In the genomic region with DNA sequence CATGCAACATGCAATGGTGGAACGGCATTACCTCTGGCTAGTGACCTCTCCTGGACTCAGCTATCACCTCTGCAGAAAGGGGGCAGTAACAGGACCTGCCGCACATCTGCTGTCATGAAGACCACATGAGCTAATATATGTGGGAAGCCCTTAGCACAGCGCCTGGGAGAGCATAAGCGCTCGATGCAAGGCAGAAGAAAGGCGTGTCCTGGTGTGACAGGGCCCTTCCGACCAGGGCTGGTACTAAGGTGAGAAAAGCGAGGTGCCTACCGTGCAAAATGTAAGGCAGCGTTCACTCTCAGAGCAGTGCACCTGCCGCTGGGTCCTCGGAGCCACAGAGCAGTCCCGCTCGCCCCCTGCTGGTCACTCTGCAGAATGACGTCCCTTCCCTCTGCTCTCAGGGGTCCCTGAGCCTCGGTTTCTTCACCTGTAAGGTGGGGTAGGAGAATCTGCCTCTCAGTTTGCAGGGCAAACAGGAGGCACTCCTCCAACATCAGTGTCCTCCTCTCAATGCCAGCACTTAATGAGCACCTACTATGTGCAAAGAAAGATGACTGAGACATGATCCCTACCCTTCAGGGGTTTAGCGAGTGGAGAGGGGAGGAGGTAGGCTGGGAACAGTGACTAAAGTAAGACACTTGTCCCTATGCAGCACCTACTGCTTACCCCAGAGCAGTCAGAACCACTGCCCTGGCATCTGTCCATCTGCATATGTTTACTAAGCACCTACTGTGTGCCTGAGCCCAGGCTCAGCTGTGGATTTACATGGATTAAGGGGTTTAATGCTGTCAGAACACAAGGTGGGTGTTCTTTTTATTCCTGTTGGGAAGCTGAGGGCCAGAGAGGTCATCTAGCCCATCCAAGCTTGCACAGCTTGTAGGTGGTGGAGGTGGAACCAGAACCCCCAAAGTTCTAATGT, we compare ENCODE assay signal across 1 cellular context.
TF ChIP-seq lines count a peak whose summit lies in the region.

No MANE protein-coding gene starts in this region.

TF ChIP-seq in HepG2, 621 proteins besides CTCF, POLR2A, EP300 and RAD21 (continued from another document):
- TF ChIP-seq, protein P1, sequence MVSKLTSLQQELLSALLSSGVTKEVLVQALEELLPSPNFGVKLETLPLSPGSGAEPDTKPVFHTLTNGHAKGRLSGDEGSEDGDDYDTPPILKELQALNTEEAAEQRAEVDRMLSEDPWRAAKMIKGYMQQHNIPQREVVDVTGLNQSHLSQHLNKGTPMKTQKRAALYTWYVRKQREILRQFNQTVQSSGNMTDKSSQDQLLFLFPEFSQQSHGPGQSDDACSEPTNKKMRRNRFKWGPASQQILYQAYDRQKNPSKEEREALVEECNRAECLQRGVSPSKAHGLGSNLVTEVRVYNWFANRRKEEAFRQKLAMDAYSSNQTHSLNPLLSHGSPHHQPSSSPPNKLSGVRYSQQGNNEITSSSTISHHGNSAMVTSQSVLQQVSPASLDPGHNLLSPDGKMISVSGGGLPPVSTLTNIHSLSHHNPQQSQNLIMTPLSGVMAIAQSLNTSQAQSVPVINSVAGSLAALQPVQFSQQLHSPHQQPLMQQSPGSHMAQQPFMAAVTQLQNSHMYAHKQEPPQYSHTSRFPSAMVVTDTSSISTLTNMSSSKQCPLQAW (CRISPR knock-in tag; IDR thresholded peaks at IDR 0.05) = peak; percentile 64
- no peak; the same call in 1 of the 2 replicates for TF ChIP-seq ZNF121 (CRISPR knock-in tag; IDR thresholded peaks at IDR 0.05)
- TF ChIP-seq ZNF629 (CRISPR knock-in tag; conservative IDR thresholded peaks at IDR 0.05) = peak; percentile 77; the same call in 1 of the 2 replicates
- 0 out of 2 replicates have a peak, but pooled peaks have one; percentile 27 for TF ChIP-seq ZKSCAN8 (CRISPR knock-in tag; IDR thresholded peaks at IDR 0.05; ENCODE audit: borderline replicate concordance)
- TF ChIP-seq JARID2 (CRISPR knock-in tag; IDR thresholded peaks at IDR 0.05; ENCODE audit: insufficient replicate concordance) = peak; percentile 85
- TF ChIP-seq ZNF329 (CRISPR knock-in tag; IDR thresholded peaks at IDR 0.05; ENCODE audit: low read depth) = peak; percentile 86
- 0 out of 2 replicates have a peak, but pooled peaks have one; percentile 17 for TF ChIP-seq BCL6 (CRISPR knock-in tag; IDR thresholded peaks at IDR 0.05)
- TF ChIP-seq MED8 (CRISPR knock-in tag; IDR thresholded peaks at IDR 0.05; ENCODE audit: insufficient replicate concordance) = no peak
- TF ChIP-seq, protein P2, sequence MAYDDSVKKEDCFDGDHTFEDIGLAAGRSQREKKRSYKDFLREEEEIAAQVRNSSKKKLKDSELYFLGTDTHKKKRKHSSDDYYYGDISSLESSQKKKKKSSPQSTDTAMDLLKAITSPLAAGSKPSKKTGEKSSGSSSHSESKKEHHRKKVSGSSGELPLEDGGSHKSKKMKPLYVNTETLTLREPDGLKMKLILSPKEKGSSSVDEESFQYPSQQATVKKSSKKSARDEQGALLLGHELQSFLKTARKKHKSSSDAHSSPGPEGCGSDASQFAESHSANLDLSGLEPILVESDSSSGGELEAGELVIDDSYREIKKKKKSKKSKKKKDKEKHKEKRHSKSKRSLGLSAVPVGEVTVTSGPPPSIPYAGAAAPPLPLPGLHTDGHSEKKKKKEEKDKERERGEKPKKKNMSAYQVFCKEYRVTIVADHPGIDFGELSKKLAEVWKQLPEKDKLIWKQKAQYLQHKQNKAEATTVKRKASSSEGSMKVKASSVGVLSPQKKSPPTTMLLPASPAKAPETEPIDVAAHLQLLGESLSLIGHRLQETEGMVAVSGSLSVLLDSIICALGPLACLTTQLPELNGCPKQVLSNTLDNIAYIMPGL (CRISPR knock-in tag; IDR thresholded peaks at IDR 0.05; ENCODE audit: borderline replicate concordance in 1 of 2, low read depth in 1 of 2) = peak; percentile 88 to 98
- TF ChIP-seq, protein P3, sequence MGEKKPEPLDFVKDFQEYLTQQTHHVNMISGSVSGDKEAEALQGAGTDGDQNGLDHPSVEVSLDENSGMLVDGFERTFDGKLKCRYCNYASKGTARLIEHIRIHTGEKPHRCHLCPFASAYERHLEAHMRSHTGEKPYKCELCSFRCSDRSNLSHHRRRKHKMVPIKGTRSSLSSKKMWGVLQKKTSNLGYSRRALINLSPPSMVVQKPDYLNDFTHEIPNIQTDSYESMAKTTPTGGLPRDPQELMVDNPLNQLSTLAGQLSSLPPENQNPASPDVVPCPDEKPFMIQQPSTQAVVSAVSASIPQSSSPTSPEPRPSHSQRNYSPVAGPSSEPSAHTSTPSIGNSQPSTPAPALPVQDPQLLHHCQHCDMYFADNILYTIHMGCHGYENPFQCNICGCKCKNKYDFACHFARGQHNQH (CRISPR knock-in tag; IDR thresholded peaks at IDR 0.05) = peak; percentile 82; the same call in 1 of the 2 replicates
- TF ChIP-seq ZNF607 (CRISPR knock-in tag; IDR thresholded peaks at IDR 0.05; ENCODE audit: borderline replicate concordance) = no peak
- 0 out of 2 replicates have a peak, but pooled peaks have one; percentile 20 for TF ChIP-seq POGZ (CRISPR knock-in tag; IDR thresholded peaks at IDR 0.05)
- TF ChIP-seq ZBTB38 (CRISPR knock-in tag; IDR thresholded peaks at IDR 0.05) = 0 out of 2 replicates have a peak, but pooled peaks have one; percentile 32
- TF ChIP-seq, protein P4, sequence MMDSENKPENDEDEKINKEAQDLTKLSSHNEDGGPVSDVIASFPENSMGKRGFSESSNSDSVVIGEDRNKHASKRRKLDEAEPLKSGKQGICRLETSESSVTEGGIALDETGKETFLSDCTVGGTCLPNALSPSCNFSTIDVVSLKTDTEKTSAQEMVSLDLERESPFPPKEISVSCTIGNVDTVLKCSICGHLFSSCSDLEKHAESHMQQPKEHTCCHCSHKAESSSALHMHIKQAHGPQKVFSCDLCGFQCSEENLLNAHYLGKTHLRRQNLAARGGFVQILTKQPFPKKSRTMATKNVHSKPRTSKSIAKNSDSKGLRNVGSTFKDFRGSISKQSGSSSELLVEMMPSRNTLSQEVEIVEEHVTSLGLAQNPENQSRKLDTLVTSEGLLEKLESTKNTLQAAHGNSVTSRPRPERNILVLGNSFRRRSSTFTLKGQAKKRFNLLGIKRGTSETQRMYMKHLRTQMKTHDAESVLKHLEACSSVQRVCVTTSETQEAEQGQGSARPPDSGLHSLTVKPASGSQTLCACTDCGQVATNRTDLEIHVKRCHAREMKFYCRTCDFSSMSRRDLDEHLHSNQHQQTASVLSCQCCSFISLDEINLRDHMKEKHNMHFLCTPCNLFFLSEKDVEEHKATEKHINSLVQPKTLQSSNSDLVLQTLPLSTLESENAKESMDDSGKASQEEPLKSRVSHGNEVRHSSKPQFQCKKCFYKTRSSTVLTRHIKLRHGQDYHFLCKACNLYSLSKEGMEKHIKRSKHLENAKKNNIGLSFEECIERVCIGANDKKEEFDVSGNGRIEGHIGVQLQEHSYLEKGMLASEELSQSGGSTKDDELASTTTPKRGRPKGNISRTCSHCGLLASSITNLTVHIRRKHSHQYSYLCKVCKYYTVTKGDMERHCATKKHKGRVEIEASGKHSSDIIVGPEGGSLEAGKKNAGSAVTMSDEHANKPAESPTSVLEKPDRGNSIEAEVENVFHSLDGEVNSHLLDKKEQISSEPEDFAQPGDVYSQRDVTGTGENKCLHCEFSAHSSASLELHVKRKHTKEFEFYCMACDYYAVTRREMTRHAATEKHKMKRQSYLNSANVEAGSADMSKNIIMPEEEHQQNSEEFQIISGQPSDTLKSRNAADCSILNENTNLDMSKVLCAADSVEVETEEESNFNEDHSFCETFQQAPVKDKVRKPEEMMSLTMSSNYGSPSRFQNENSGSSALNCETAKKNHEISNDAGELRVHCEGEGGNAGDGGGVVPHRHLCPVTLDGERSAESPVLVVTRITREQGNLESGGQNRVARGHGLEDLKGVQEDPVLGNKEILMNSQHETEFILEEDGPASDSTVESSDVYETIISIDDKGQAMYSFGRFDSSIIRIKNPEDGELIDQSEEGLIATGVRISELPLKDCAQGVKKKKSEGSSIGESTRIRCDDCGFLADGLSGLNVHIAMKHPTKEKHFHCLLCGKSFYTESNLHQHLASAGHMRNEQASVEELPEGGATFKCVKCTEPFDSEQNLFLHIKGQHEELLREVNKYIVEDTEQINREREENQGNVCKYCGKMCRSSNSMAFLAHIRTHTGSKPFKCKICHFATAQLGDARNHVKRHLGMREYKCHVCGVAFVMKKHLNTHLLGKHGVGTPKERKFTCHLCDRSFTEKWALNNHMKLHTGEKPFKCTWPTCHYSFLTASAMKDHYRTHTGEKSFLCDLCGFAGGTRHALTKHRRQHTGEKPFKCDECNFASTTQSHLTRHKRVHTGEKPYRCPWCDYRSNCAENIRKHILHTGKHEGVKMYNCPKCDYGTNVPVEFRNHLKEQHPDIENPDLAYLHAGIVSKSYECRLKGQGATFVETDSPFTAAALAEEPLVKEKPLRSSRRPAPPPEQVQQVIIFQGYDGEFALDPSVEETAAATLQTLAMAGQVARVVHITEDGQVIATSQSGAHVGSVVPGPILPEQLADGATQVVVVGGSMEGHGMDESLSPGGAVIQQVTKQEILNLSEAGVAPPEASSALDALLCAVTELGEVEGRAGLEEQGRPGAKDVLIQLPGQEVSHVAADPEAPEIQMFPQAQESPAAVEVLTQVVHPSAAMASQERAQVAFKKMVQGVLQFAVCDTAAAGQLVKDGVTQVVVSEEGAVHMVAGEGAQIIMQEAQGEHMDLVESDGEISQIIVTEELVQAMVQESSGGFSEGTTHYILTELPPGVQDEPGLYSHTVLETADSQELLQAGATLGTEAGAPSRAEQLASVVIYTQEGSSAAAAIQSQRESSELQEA (CRISPR knock-in tag; IDR thresholded peaks at IDR 0.05; ENCODE audit: not compliant biosample characterization) = peak; percentile 41
- no peak; the same call in 1 of the 2 replicates for TF ChIP-seq ZBTB21 (CRISPR knock-in tag; IDR thresholded peaks at IDR 0.05)
- TF ChIP-seq NPAS2 (CRISPR knock-in tag; IDR thresholded peaks at IDR 0.05; ENCODE audit: borderline replicate concordance) = no peak
- TF ChIP-seq RFX1 (IDR thresholded peaks at IDR 0.05) = no peak
- TF ChIP-seq GATA4 (IDR thresholded peaks at IDR 0.05; ENCODE audit: borderline replicate concordance, low read depth) = no peak
- TF ChIP-seq EEA1 (CRISPR knock-in tag; IDR thresholded peaks at IDR 0.05; ENCODE audit: borderline replicate concordance) = 0 out of 2 replicates have a peak, but pooled peaks have one; percentile 37
- TF ChIP-seq ASH2L (IDR thresholded peaks at IDR 0.05; ENCODE audit: insufficient read length, low read depth, low read length) = peak; percentile 63
- no peak for TF ChIP-seq NFYB (CRISPR knock-in tag; IDR thresholded peaks at IDR 0.05)
- TF ChIP-seq HCFC1 (IDR thresholded peaks at IDR 0.05; ENCODE audit: low read depth, low read length) = no peak
- TF ChIP-seq FOXA3 (CRISPR knock-in tag; IDR thresholded peaks at IDR 0.05) = peak; percentile 71; the same call in 1 of the 2 replicates
- TF ChIP-seq ZBTB1 (CRISPR knock-in tag; IDR thresholded peaks at IDR 0.05; ENCODE audit: borderline replicate concordance) = no peak
- TF ChIP-seq ZNF878 (CRISPR knock-in tag; IDR thresholded peaks at IDR 0.05) = no peak
- peak; percentile 68; the same call in 1 of the 2 replicates for TF ChIP-seq MIXL1 (CRISPR knock-in tag; IDR thresholded peaks at IDR 0.05)
- TF ChIP-seq DMAP1 (CRISPR knock-in tag; IDR thresholded peaks at IDR 0.05) = peak; percentile 50
- TF ChIP-seq ZFAT (CRISPR knock-in tag; conservative IDR thresholded peaks at IDR 0.05) = no peak
- 0 out of 2 replicates have a peak, but pooled peaks have one; percentile 12 for TF ChIP-seq RFX3 (CRISPR knock-in tag; IDR thresholded peaks at IDR 0.05)
- TF ChIP-seq, protein P5, sequence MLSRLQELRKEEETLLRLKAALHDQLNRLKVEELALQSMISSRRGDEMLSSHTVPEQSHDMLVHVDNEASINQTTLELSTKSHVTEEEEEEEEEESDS (CRISPR knock-in tag; IDR thresholded peaks at IDR 0.05; ENCODE audit: borderline replicate concordance) = no peak
- 0 out of 2 replicates have a peak, but pooled peaks have one; percentile 62 for TF ChIP-seq ZNF724P (CRISPR knock-in tag; IDR thresholded peaks at IDR 0.05; ENCODE audit: borderline replicate concordance)
